In the genomic region with DNA sequence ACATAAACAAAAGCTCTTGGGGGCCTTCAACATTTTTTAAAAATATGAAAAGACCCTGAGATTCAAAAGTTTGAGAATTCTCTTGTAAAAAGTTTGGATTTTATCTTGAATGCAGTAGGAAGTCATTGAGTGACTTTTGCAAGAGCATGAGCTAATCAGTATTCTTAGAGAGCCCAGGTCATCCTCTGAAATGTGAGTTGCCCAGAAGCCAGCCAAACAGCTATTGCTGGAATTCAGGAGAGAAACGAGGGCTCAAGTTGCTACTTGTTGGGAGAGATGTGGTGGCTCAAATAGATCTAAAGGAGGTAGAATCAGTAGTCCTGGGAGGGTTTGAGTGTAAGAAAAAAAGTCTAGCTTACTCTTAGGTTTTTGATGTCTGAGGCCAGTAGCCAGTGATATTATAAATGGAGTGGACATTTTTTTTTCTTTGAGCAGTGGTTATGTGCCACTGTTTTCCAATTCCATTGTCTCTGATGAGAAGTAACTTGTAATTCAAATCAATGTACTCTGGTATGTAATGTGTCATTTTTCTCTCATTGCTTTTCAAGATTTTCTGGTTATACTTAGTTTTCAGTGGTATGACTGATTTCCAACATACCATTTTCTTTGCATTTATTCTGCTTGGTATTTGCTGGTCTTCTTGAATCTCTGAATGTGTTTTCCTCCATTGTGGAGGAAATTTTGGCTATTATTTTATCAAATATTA, we compare ENCODE assay signal across 1 cellular context.
TF ChIP-seq lines count a peak whose summit lies in the region.

No MANE protein-coding gene starts in this region.

TF ChIP-seq in GM23338, 12 proteins besides CTCF, POLR2A, EP300 and RAD21:
- TF ChIP-seq, protein P1, sequence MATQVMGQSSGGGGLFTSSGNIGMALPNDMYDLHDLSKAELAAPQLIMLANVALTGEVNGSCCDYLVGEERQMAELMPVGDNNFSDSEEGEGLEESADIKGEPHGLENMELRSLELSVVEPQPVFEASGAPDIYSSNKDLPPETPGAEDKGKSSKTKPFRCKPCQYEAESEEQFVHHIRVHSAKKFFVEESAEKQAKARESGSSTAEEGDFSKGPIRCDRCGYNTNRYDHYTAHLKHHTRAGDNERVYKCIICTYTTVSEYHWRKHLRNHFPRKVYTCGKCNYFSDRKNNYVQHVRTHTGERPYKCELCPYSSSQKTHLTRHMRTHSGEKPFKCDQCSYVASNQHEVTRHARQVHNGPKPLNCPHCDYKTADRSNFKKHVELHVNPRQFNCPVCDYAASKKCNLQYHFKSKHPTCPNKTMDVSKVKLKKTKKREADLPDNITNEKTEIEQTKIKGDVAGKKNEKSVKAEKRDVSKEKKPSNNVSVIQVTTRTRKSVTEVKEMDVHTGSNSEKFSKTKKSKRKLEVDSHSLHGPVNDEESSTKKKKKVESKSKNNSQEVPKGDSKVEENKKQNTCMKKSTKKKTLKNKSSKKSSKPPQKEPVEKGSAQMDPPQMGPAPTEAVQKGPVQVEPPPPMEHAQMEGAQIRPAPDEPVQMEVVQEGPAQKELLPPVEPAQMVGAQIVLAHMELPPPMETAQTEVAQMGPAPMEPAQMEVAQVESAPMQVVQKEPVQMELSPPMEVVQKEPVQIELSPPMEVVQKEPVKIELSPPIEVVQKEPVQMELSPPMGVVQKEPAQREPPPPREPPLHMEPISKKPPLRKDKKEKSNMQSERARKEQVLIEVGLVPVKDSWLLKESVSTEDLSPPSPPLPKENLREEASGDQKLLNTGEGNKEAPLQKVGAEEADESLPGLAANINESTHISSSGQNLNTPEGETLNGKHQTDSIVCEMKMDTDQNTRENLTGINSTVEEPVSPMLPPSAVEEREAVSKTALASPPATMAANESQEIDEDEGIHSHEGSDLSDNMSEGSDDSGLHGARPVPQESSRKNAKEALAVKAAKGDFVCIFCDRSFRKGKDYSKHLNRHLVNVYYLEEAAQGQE (IDR thresholded peaks at IDR 0.05; ENCODE audit: unreplicated experiment) = no peak
- TF ChIP-seq, protein P2, sequence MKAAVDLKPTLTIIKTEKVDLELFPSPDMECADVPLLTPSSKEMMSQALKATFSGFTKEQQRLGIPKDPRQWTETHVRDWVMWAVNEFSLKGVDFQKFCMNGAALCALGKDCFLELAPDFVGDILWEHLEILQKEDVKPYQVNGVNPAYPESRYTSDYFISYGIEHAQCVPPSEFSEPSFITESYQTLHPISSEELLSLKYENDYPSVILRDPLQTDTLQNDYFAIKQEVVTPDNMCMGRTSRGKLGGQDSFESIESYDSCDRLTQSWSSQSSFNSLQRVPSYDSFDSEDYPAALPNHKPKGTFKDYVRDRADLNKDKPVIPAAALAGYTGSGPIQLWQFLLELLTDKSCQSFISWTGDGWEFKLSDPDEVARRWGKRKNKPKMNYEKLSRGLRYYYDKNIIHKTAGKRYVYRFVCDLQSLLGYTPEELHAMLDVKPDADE (IDR thresholded peaks at IDR 0.05) = no peak
- no peak for TF ChIP-seq ZNF331 (CRISPR knock-in tag; IDR thresholded peaks at IDR 0.05; ENCODE audit: low read depth)
- no peak for TF ChIP-seq STAT1 (IDR thresholded peaks at IDR 0.05; ENCODE audit: unreplicated experiment)
- no peak for TF ChIP-seq EZH2 (IDR thresholded peaks at IDR 0.05; ENCODE audit: low read depth, unreplicated experiment)
- no peak for TF ChIP-seq JUNB (IDR thresholded peaks at IDR 0.05; ENCODE audit: unreplicated experiment)
- no peak for TF ChIP-seq ZNF114 (CRISPR knock-in tag; IDR thresholded peaks at IDR 0.05)
- no peak for TF ChIP-seq POLR2AphosphoS5 (IDR thresholded peaks at IDR 0.05; ENCODE audit: low read depth)
- TF ChIP-seq, protein P3, sequence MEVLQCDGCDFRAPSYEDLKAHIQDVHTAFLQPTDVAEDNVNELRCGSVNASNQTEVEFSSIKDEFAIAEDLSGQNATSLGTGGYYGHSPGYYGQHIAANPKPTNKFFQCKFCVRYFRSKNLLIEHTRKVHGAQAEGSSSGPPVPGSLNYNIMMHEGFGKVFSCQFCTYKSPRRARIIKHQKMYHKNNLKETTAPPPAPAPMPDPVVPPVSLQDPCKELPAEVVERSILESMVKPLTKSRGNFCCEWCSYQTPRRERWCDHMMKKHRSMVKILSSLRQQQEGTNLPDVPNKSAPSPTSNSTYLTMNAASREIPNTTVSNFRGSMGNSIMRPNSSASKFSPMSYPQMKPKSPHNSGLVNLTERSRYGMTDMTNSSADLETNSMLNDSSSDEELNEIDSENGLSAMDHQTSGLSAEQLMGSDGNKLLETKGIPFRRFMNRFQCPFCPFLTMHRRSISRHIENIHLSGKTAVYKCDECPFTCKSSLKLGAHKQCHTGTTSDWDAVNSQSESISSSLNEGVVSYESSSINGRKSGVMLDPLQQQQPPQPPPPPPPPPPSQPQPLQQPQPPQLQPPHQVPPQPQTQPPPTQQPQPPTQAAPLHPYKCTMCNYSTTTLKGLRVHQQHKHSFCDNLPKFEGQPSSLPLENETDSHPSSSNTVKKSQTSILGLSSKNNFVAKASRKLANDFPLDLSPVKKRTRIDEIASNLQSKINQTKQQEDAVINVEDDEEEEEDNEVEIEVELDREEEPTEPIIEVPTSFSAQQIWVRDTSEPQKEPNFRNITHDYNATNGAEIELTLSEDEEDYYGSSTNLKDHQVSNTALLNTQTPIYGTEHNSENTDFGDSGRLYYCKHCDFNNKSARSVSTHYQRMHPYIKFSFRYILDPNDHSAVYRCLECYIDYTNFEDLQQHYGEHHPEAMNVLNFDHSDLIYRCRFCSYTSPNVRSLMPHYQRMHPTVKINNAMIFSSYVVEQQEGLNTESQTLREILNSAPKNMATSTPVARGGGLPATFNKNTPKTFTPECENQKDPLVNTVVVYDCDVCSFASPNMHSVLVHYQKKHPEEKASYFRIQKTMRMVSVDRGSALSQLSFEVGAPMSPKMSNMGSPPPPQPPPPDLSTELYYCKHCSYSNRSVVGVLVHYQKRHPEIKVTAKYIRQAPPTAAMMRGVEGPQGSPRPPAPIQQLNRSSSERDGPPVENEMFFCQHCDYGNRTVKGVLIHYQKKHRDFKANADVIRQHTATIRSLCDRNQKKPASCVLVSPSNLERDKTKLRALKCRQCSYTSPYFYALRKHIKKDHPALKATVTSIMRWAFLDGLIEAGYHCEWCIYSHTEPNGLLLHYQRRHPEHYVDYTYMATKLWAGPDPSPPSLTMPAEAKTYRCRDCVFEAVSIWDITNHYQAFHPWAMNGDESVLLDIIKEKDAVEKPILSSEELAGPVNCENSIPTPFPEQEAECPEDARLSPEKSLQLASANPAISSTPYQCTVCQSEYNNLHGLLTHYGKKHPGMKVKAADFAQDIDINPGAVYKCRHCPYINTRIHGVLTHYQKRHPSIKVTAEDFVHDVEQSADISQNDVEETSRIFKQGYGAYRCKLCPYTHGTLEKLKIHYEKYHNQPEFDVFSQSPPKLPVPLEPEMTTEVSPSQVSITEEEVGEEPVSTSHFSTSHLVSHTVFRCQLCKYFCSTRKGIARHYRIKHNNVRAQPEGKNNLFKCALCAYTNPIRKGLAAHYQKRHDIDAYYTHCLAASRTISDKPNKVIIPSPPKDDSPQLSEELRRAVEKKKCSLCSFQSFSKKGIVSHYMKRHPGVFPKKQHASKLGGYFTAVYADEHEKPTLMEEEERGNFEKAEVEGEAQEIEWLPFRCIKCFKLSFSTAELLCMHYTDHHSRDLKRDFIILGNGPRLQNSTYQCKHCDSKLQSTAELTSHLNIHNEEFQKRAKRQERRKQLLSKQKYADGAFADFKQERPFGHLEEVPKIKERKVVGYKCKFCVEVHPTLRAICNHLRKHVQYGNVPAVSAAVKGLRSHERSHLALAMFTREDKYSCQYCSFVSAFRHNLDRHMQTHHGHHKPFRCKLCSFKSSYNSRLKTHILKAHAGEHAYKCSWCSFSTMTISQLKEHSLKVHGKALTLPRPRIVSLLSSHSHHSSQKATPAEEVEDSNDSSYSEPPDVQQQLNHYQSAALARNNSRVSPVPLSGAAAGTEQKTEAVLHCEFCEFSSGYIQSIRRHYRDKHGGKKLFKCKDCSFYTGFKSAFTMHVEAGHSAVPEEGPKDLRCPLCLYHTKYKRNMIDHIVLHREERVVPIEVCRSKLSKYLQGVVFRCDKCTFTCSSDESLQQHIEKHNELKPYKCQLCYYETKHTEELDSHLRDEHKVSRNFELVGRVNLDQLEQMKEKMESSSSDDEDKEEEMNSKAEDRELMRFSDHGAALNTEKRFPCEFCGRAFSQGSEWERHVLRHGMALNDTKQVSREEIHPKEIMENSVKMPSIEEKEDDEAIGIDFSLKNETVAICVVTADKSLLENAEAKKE (CRISPR knock-in tag; IDR thresholded peaks at IDR 0.05) = no peak
- TF ChIP-seq CREB1 (CRISPR knock-in tag; IDR thresholded peaks at IDR 0.05; ENCODE audit: low read depth) = no peak
- no peak for TF ChIP-seq NANOG (IDR thresholded peaks at IDR 0.05; ENCODE audit: borderline replicate concordance)
- TF ChIP-seq EZH2phosphoT487 (IDR thresholded peaks at IDR 0.05; ENCODE audit: unreplicated experiment) = no peak
